Comparison of ENCODE assay signal across 8 cellular contexts in genomic region chr22:31345331-31346254, GRCh38. TPM values are rescaled to one million over a fixed set of nuclear protein-coding genes. Genes with fewer than 3 reads are reported as not detected.
DNase-seq lines count a peak whose midpoint lies in the region; ATAC-seq, FAIRE-seq and TF ChIP-seq lines count a peak whose summit lies in the region.

No MANE protein-coding gene starts in this region.

- H3K27me3 ChIP-seq in DND-41 (ENCODE audit: insufficient read depth, low read length, poor library complexity): no peaks in the 10 kb centered on the region
- H3K27me3 ChIP-seq in parathyroid adenoma (ENCODE audit: control insufficient read depth, insufficient read depth, low read length): no peaks in the 10 kb centered on the region
- H3K27me3 ChIP-seq in tibial artery: no peaks in the 10 kb centered on the region

- peaks cover 51% of the 10 kb centered on the region for H3K36me3 ChIP-seq in DND-41 (ENCODE audit: insufficient read depth, low read length)
- no peaks in the 10 kb centered on the region for H3K36me3 ChIP-seq in parathyroid adenoma (ENCODE audit: control insufficient read depth, insufficient read depth, low read length)
- peaks cover 2 to 26% (median 20%) of the 10 kb centered on the region in 3 donors for H3K36me3 ChIP-seq in tibial artery

- H3K36me3 Mint-ChIP-seq in activated naive CD8-positive, alpha-beta T cell treated with anti-CD3 and anti-CD28 coated beads for 36 hours: peaks cover 47% of the 10 kb centered on the region

- peak overlapping the region; percentile 96 for H3K4me3 Mint-ChIP-seq in activated naive CD8-positive, alpha-beta T cell treated with anti-CD3 and anti-CD28 coated beads for 36 hours

- H3K27ac ChIP-seq in DND-41 (ENCODE audit: low read length) (peak overlapping the region; percentile 89), parathyroid adenoma (peak overlapping the region; percentile 89), tibial artery (peak overlapping the region; percentile 81 to 85)

- peaks cover 37% of the 10 kb centered on the region for H3K4me1 Mint-ChIP-seq in activated naive CD8-positive, alpha-beta T cell treated with anti-CD3 and anti-CD28 coated beads for 36 hours

- peak overlapping the region; percentile 59 to 88; a peak in 3 of 4 replicates for H3K4me3 ChIP-seq in DND-41 (ENCODE audit: low read depth in 1 of 2, low read length in 2 of 2)
- peak overlapping the region; percentile 74 for H3K4me3 ChIP-seq in parathyroid adenoma (ENCODE audit: low read depth, low read length)
- H3K4me3 ChIP-seq in tibial artery: peak overlapping the region; percentile 75 to 87

- peak overlapping the region; percentile 95 for H3K27ac Mint-ChIP-seq in activated naive CD8-positive, alpha-beta T cell treated with anti-CD3 and anti-CD28 coated beads for 36 hours

- H3K9me3 ChIP-seq in DND-41 (ENCODE audit: insufficient read depth, low read length, severe bottlenecking): no peaks in the 10 kb centered on the region
- no peaks in the 10 kb centered on the region for H3K9me3 ChIP-seq in parathyroid adenoma (ENCODE audit: control insufficient read depth, low read length)
- no peaks in the 10 kb centered on the region for H3K9me3 ChIP-seq in tibial artery

- peak; percentile 95 for TF ChIP-seq CTCF in DND-41 (IDR thresholded peaks at IDR 0.05; ENCODE audit: borderline replicate concordance, extremely low read depth, low read length, poor library complexity, severe bottlenecking)
- peak; percentile 67 for TF ChIP-seq CTCF in parathyroid adenoma (IDR thresholded peaks at IDR 0.05)
- TF ChIP-seq CTCF in tibial artery (IDR thresholded peaks at IDR 0.05): peak; percentile 86 to 96

- H4K20me1 ChIP-seq in DND-41 (ENCODE audit: insufficient read depth, low read length): peaks cover 51% of the 10 kb centered on the region

- H2AFZ ChIP-seq in DND-41 (ENCODE audit: low read depth, low read length) (no peak overlapping the region), parathyroid adenoma (peak overlapping the region; percentile 46)

- DNase-seq in DND-41: peak; percentile 88
- peak; percentile 71 for DNase-seq in H54 (ENCODE audit: insufficient read length, low spot score)
- DNase-seq in MV-4-11 (lab: John Stamatoyannopoulos, UW): peak; percentile 68
- peak; percentile 85 for DNase-seq in SKM-1 treated with dmso at 0.1 percent for 144 hours (lab: John Stamatoyannopoulos, UW; ENCODE audit: unreplicated experiment)
- DNase-seq in activated naive CD8-positive, alpha-beta T cell treated with anti-CD3 and anti-CD28 coated beads for 36 hours: peak; percentile 93
- DNase-seq in Right ventricle myocardium superior: peak; percentile 91
- DNase-seq in tibial artery: peak; percentile 77 to 88

- H3K27me3 Mint-ChIP-seq in activated naive CD8-positive, alpha-beta T cell treated with anti-CD3 and anti-CD28 coated beads for 36 hours: no peaks in the 10 kb centered on the region

- intact Hi-C loops in Right ventricle myocardium superior (cut with DNase I): loop anchor here (5.0 kb wide), 2 partner anchors 52 to 152 kb away; partner anchors contain the start of genes DRG1 and SFI1
- intact Hi-C loops in tibial artery (cut with DNase I; ENCODE audit: low total_unique reads): loop anchor here (5.0 to 10.0 kb wide), 2 partner anchors 51 to 52 kb away; partner anchors contain the start of genes DRG1 and PIK3IP1

- no peaks in the 10 kb centered on the region for H3K9me3 Mint-ChIP-seq in activated naive CD8-positive, alpha-beta T cell treated with anti-CD3 and anti-CD28 coated beads for 36 hours

- peak; percentile 39 for ATAC-seq in DND-41 (ENCODE audit: insufficient read depth, low read depth)
- peak; percentile 80 for ATAC-seq in Right ventricle myocardium superior (ENCODE audit: poor library complexity)

- H3K4me2 ChIP-seq in DND-41 (ENCODE audit: insufficient read depth, low read length) (peak overlapping the region; percentile 97), parathyroid adenoma (ENCODE audit: low read length) (peak overlapping the region; percentile 76)

- TF ChIP-seq POLR2A in H54 (IDR thresholded peaks at IDR 0.05; ENCODE audit: low read depth, low read length): no peak

- H3K4me1 ChIP-seq in DND-41 (ENCODE audit: insufficient read depth, low read length) (peaks cover 60% of the 10 kb centered on the region), parathyroid adenoma (peaks cover 25% of the 10 kb centered on the region), tibial artery (peaks cover 0 to 56% (median 35%) of the 10 kb centered on the region in 4 donors)

- peak overlapping the region; percentile 99 for H3K9ac ChIP-seq in DND-41 (ENCODE audit: low read depth, low read length)
- no peak overlapping the region for H3K9ac ChIP-seq in parathyroid adenoma

- H3K79me2 ChIP-seq in DND-41 (ENCODE audit: insufficient read depth, low read length) (peaks cover 69% of the 10 kb centered on the region), parathyroid adenoma (peaks cover 2% of the 10 kb centered on the region)

- FAIRE-seq in H54 (lab: Jason Lieb, UNC): no peak

RNA-seq across cellular contexts. Expression of gene PATZ1, which starts 0.6 kb away (rescaled TPM):
- 10 to 100 TPM; 35.3 to 36.3 TPM for total RNA-seq in activated naive CD8-positive, alpha-beta T cell treated with anti-CD3 and anti-CD28 coated beads for 36 hours
- 9.9 TPM for total RNA-seq in Right ventricle myocardium superior

RNA-seq across cellular contexts. Expression of gene PIK3IP1, which starts 53.3 kb away (rescaled TPM):
- 10 to 100 TPM; 10.7 to 11.3 TPM for total RNA-seq in activated naive CD8-positive, alpha-beta T cell treated with anti-CD3 and anti-CD28 coated beads for 36 hours
- 10.4 TPM for total RNA-seq in Right ventricle myocardium superior

RNA-seq across cellular contexts. Expression of gene DRG1, which starts 53.8 kb away (rescaled TPM):
- 100 to 1,000 TPM in 1 of 2 experiments, 10 to 100 TPM in 1; 95.8 to 103 TPM for total RNA-seq in activated naive CD8-positive, alpha-beta T cell treated with anti-CD3 and anti-CD28 coated beads for 36 hours
- total RNA-seq in Right ventricle myocardium superior: 60.6 TPM

Comparison
In these comparisons a context has a peak if more than half of its experiments do, and no peak if none do; other contexts are left out.
1. Peak in every context shown above with its lines: DNase-seq, ATAC-seq, H3K4me3 ChIP-seq and H3K27ac ChIP-seq.